In genomic region chr1:239976130-239976968, GRCh38 we compare ENCODE assay signal across 8 cellular contexts.
DNase-seq lines count a peak whose midpoint lies in the region; ATAC-seq, FAIRE-seq and TF ChIP-seq lines count a peak whose summit lies in the region.

No MANE protein-coding gene starts in this region.

- no peak overlapping the region for H3K27ac ChIP-seq in K562 (ENCODE audit: extremely low read depth, low read depth, low read length)
- H3K27ac ChIP-seq in keratinocyte (ENCODE audit: control insufficient read depth, insufficient read depth, low read length), result no peak overlapping the region

- CTCF ChIA-PET in K562 (lab: Yijun Ruan, JAX; ENCODE audit: low intra/inter-chr PET ratio), result interaction anchor here (0.6 to 1.5 kb wide), 2 partner anchors 25 to 1653 kb away, joined by 5 to 6 read pairs; no protein-coding TSS in a partner anchor

- H2AFZ ChIP-seq in K562 (ENCODE audit: low read depth, low read length), result no peak overlapping the region
- H2AFZ ChIP-seq in keratinocyte (ENCODE audit: control insufficient read depth, low read length), result no peak overlapping the region

- TF ChIP-seq CTCF in K562 (IDR thresholded peaks at IDR 0.05 in 2 of 3, conservative IDR thresholded peaks at IDR 0.05 in 1 of 3; ENCODE audit: insufficient read depth in 2 of 3, low read depth in 1 of 3, low read length in 3 of 3) (peak; percentile 64 to 89 (median 87)), keratinocyte (optimal IDR thresholded peaks at IDR 0.05 in 1 of 3, IDR thresholded peaks at IDR 0.05 in 1 of 3, conservative IDR thresholded peaks at IDR 0.05 in 1 of 3; ENCODE audit: extremely low read depth in 1 of 3, insufficient read depth in 2 of 3, low read length in 3 of 3) (peak; percentile 61 to 75 (median 67))

- no TSS peak for BruUV-seq in K562 (replicated peaks; lab: Mats Ljungman, UMichigan)

- no peak overlapping the region for H3K9ac ChIP-seq in K562 (ENCODE audit: insufficient read depth in 1 of 2, low read depth in 2 of 2, low read length in 2 of 2)
- H3K9ac ChIP-seq in keratinocyte (ENCODE audit: control insufficient read depth, extremely low read depth, insufficient read depth, low read length), result no peak overlapping the region

- H3K4me3 ChIP-seq in K562 (no peak overlapping the region), keratinocyte (ENCODE audit: control insufficient read depth in 2 of 3, extremely low read depth in 1 of 3, insufficient read depth in 2 of 3, low read depth in 1 of 3, low read length in 3 of 3) (no peak overlapping the region)

- FAIRE-seq in K562 (lab: Jason Lieb, UNC) (peak; percentile 87), keratinocyte (lab: Jason Lieb, UNC) (no peak)

- H3K4me1 ChIP-seq in K562 (replicated peaks in 1 of 2; ENCODE audit: control insufficient read depth in 2 of 2, insufficient read depth in 2 of 2, low read length in 2 of 2) (no peaks in the 10 kb centered on the region), keratinocyte (ENCODE audit: control insufficient read depth, extremely low read depth, insufficient read depth, low read length) (no peaks in the 10 kb centered on the region)

- WGBS in K562 (ENCODE audit: insufficient coverage, low coverage, missing lambda C conversion rate), result 4% methylated on average over 5 of the region's 5 CpGs

- no peaks in the 10 kb centered on the region; the same call in 1 of the 2 replicates for H3K9me3 ChIP-seq in K562 (replicated peaks; ENCODE audit: control insufficient read depth, insufficient read depth, low read depth, low read length)
- H3K9me3 ChIP-seq in keratinocyte (ENCODE audit: control insufficient read depth, low read depth, low read length), result no peaks in the 10 kb centered on the region

- in situ Hi-C loops in SK-MEL-5 (cut with HindIII; ENCODE audit: low pct_unique_long_range_greater_than_20kb, low sequenced_read_pairs) (no loop called here), K562 (cut with MboI) (no loop called here)

- H3K4me2 ChIP-seq in K562 (ENCODE audit: insufficient read depth, low read length) (no peak overlapping the region), keratinocyte (ENCODE audit: control insufficient read depth, extremely low read depth, insufficient read depth, low read depth, low read length) (no peak overlapping the region)

- no peaks in the 10 kb centered on the region for H3K36me3 ChIP-seq in K562 (ENCODE audit: control insufficient read depth, insufficient read depth, low read length)
- H3K36me3 ChIP-seq in keratinocyte (ENCODE audit: control insufficient read depth in 2 of 2, extremely low read depth in 1 of 2, insufficient read depth in 2 of 2, low read length in 2 of 2), result no peaks in the 10 kb centered on the region

- POLR2A ChIA-PET in K562 (lab: Yijun Ruan, JAX), result no interaction called here

- H3K9me1 ChIP-seq in K562 (ENCODE audit: control insufficient read depth, insufficient read depth, low read length) (no peaks in the 10 kb centered on the region), keratinocyte (ENCODE audit: control insufficient read depth, extremely low read depth, insufficient read depth, low read length) (no peaks in the 10 kb centered on the region)

- TF ChIP-seq POLR2A in K562 (conservative IDR thresholded peaks at IDR 0.05), result no peak

- TF ChIP-seq EP300 in K562 (IDR thresholded peaks at IDR 0.05; ENCODE audit: low read length), result no peak

- ATAC-seq in GM21360 (IDR thresholded peaks at IDR 0.05; ENCODE audit: unreplicated experiment) (peak; percentile 90), HG03558 (IDR thresholded peaks at IDR 0.05; ENCODE audit: extremely low read depth, unreplicated experiment) (peak; percentile 92), K562 (peak; percentile 77)

- intact Hi-C loops in K562 (cut with micrococcal nuclease), result loop anchor here (5.0 kb wide), 1 partner anchor 569 kb away; no protein-coding TSS in a partner anchor

- DNase-seq in NCI-H1436 (lab: John Stamatoyannopoulos, UW), result peak; percentile 61
- no peak for DNase-seq in NCI-H1436 treated with DMSO at 0.1 percent for 48 hours (lab: John Stamatoyannopoulos, UW)
- DNase-seq in SK-MEL-5 (ENCODE audit: low read depth, low spot score), result peak; percentile 69
- peak; percentile 46 to 72 (median 68) for DNase-seq in K562 (ENCODE audit: extremely low read depth in 1 of 4, low spot score in 3 of 4)
- no peak for DNase-seq in keratinocyte (ENCODE audit: low read depth, low spot score)
- DNase-seq in stimulated activated CD4-positive, alpha-beta T cell treated with anti-CD3 and anti-CD28 coated beads, Interleukin-4, amount 100 ng/mL, for 4 hours, result peak; percentile 21 to 30

- H3K79me2 ChIP-seq in K562 (ENCODE audit: control insufficient read depth, insufficient read depth, low read length) (no peaks in the 10 kb centered on the region), keratinocyte (ENCODE audit: control insufficient read depth, insufficient read depth, low read length) (no peaks in the 10 kb centered on the region)

- dilution Hi-C loops in keratinocyte (cut with MboI; ENCODE audit: extremely low pct_ligation_motif_present, low sequenced_read_pairs), result no loop called here

- no peaks in the 10 kb centered on the region for H4K20me1 ChIP-seq in K562 (replicated peaks; ENCODE audit: control insufficient read depth, insufficient read depth, low read length)
- no peaks in the 10 kb centered on the region for H4K20me1 ChIP-seq in keratinocyte (ENCODE audit: control insufficient read depth, extremely low read depth, insufficient read depth, low read length)

- no peaks in the 10 kb centered on the region for H3K27me3 ChIP-seq in K562 (ENCODE audit: control insufficient read depth in 2 of 2, insufficient read depth in 2 of 2, low read length in 2 of 2)
- no peaks in the 10 kb centered on the region for H3K27me3 ChIP-seq in keratinocyte (ENCODE audit: control insufficient read depth, extremely low read depth, insufficient read depth, low read length)

- TF ChIP-seq RAD21 in K562 (CRISPR knock-in tag; conservative IDR thresholded peaks at IDR 0.05 in 1 of 2, IDR thresholded peaks at IDR 0.05 in 1 of 2), result peak; percentile 63 to 78

TF ChIP-seq in K562, 482 proteins besides CTCF, POLR2A, EP300 and RAD21 (continues in another document):
- TF ChIP-seq BACH1 (tag; IDR thresholded peaks at IDR 0.05) (no peak), KLF16 (IDR thresholded peaks at IDR 0.05) (0 out of 2 replicates have a peak, but pooled peaks have one; percentile 36), SMC3 (conservative IDR thresholded peaks at IDR 0.05; ENCODE audit: insufficient read depth, low read depth, low read length) (peak; percentile 39; the same call in 1 of the 2 replicates), PATZ1 (CRISPR knock-in tag; IDR thresholded peaks at IDR 0.05; ENCODE audit: borderline replicate concordance) (no peak), ZNF347 (CRISPR knock-in tag; IDR thresholded peaks at IDR 0.05; ENCODE audit: low read depth) (no peak), DEAF1 (CRISPR knock-in tag; IDR thresholded peaks at IDR 0.05) (peak; percentile 37; the same call in 1 of the 2 replicates), NR2C2 (CRISPR knock-in tag; IDR thresholded peaks at IDR 0.05) (no peak), NR2C2 (tag; IDR thresholded peaks at IDR 0.05) (no peak), ZFX (CRISPR knock-in tag; IDR thresholded peaks at IDR 0.05) (no peak), RFX5 (IDR thresholded peaks at IDR 0.05; ENCODE audit: low read depth, low read length) (no peak), NCOR1 (IDR thresholded peaks at IDR 0.05) (no peak)

Comparison
In these comparisons a context has a peak if more than half of its experiments do, and no peak if none do; other contexts are left out.
1. DNase-seq: peak in NCI-H1436 (single experiment), SK-MEL-5 (single experiment), K562 (4 of 4) and stimulated activated CD4-positive, alpha-beta T cell treated with anti-CD3 and anti-CD28 coated beads, Interleukin-4, amount 100 ng/mL, for 4 hours (2 of 2); none in NCI-H1436 treated with DMSO at 0.1 percent for 48 hours (single experiment) and keratinocyte (single experiment).
2. Peak in every context shown above with its lines, with median percentiles within 50 percentile points of each other: ATAC-seq.